9 cellular contexts compared by ENCODE assay signal in the genomic region with DNA sequence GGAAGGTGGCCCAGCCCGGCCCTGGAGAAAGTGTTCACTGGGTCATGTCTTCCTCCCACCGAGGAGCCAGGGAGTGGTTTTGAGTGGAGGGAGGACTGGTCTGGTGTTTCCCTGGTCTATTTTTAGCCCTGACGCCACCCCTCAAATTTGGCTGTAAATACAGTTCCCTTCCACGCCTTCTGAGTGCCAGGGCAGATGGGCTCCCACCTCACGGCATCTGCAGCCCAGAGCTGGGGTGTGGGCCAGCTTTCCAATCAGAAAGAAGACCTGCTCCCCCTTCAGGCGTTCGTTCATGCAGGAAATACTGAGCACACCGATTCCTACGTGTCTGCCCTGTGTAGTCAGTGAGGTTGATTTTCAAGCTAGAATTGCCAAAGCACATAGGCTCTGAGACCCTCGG. TPM values are rescaled to one million over a fixed set of nuclear protein-coding genes. Genes with fewer than 3 reads are reported as not detected.
DNase-seq lines count a peak whose midpoint lies in the region; TF ChIP-seq lines count a peak whose summit lies in the region.
"Had no signal": no experiment of that assay in that cellular context is flagged by ENCODE, and none has a peak within 500 bp of the region (broad histone marks: within the 10 kb centered on the region; RNA-seq: fewer than 3 reads in every experiment).

No MANE protein-coding gene starts in this region.

- no peak overlapping the region for H3K27ac Mint-ChIP-seq in endodermal cell

- H3K36me3 Mint-ChIP-seq in endodermal cell (ENCODE audit: low read depth): peaks cover 4% of the 10 kb centered on the region

- DNase-seq in NCI-H82 (lab: John Stamatoyannopoulos, UW): peak; percentile 46
- DNase-seq in NCI-H82 treated with DMSO at 0.1 percent for 48 hours (lab: John Stamatoyannopoulos, UW; ENCODE audit: unreplicated experiment): no peak
- peak; percentile 40 to 51 for DNase-seq in activated CD4-positive, alpha-beta T cell treated with anti-CD3 and anti-CD28 coated beads for 4 hours
- peak; percentile 73 for DNase-seq in endodermal cell
- DNase-seq in prostate gland (ENCODE audit: low spot score): peak; percentile 38
- no peak for DNase-seq in HUDEP-2 (lab: John Stamatoyannopoulos, UW; ENCODE audit: unreplicated experiment in 76 of 76)
- DNase-seq in NCI-H2029 treated with DMSO at 0.1 percent for 48 hours (lab: John Stamatoyannopoulos, UW): no peak
- no peak for DNase-seq in NK-92 (lab: John Stamatoyannopoulos, UW; ENCODE audit: unreplicated experiment)

- no peak overlapping the region for H3K4me3 ChIP-seq in endodermal cell (ENCODE audit: low read length)
- no peak overlapping the region for H3K4me3 ChIP-seq in prostate gland

- H3K4me1 Mint-ChIP-seq in endodermal cell: peaks cover 12% of the 10 kb centered on the region

- H3K4me3 Mint-ChIP-seq in endodermal cell: no peak overlapping the region

- intact Hi-C loops in prostate gland (cut with DNase I): loop anchor here (5.0 kb wide), 2 partner anchors 35 to 80 kb away; a partner anchor contains a TSS

- H3K9ac ChIP-seq in endodermal cell (ENCODE audit: extremely low read depth, low read length, poor library complexity, severe bottlenecking): no peak overlapping the region
- H3K9ac ChIP-seq: parathyroid adenoma had no signal

- H3K4me1 ChIP-seq in endodermal cell (ENCODE audit: control insufficient read depth, insufficient read depth, low read length) (no peaks in the 10 kb centered on the region), prostate gland (replicated peaks) (no peaks in the 10 kb centered on the region)
- H3K4me1 ChIP-seq: parathyroid adenoma had no signal

- TF ChIP-seq CTCF in endodermal cell (conservative IDR thresholded peaks at IDR 0.05) (peak; percentile 47), prostate gland (IDR thresholded peaks at IDR 0.05) (peak in 2 of 4 experiments; percentile 51 to 61)

- H3K27ac ChIP-seq in endodermal cell (ENCODE audit: low read depth, low read length) (no peak overlapping the region), prostate gland (no peak overlapping the region)
- H3K27ac ChIP-seq: parathyroid adenoma had no signal

- no peaks in the 10 kb centered on the region for H3K9me3 Mint-ChIP-seq in endodermal cell

- no peak for TF ChIP-seq POLR2A in prostate gland (IDR thresholded peaks at IDR 0.05)

- 88 to 94% methylated on average over 6 to 10 of the region's 10 CpGs for WGBS in endodermal cell (ENCODE audit: insufficient coverage in 1 of 2, insufficient read length in 1 of 2), 2 experiments
- WGBS in prostate gland: 10% methylated on average over 10 of the region's 10 CpGs

- H3K9me3 ChIP-seq in endodermal cell (ENCODE audit: control insufficient read depth, low read length): no peaks in the 10 kb centered on the region
- no peaks in the 10 kb centered on the region for H3K9me3 ChIP-seq in prostate gland

- H3K36me3 ChIP-seq in endodermal cell (ENCODE audit: control insufficient read depth, insufficient read depth, low read length): peaks cover 9% of the 10 kb centered on the region
- no peaks in the 10 kb centered on the region for H3K36me3 ChIP-seq in prostate gland

- H3K27me3 ChIP-seq in endodermal cell (ENCODE audit: control insufficient read depth, insufficient read depth, low read length, poor library complexity, severe bottlenecking) (no peaks in the 10 kb centered on the region), prostate gland (replicated peaks; ENCODE audit: insufficient read depth) (no peaks in the 10 kb centered on the region)

- no peaks in the 10 kb centered on the region for H3K27me3 Mint-ChIP-seq in endodermal cell (ENCODE audit: insufficient read depth)

RNA-seq across cellular contexts. Expression of a gene that starts 53.7 kb away (rescaled TPM):
- total RNA-seq in endodermal cell (not detected), prostate gland (1 to 10 TPM in 1 of 2 donors, under 1 TPM in 1; 0.82 to 2.5 TPM)
- polyA plus RNA-seq in endodermal cell (2013, experiment 1 of 2): not detected
- not detected for polyA plus RNA-seq in endodermal cell (2013, experiment 2 of 2)

Comparison
In these comparisons a context has a peak if more than half of its experiments do, and no peak if none do; other contexts are left out.
1. DNase-seq: peak in NCI-H82 (single experiment), activated CD4-positive, alpha-beta T cell treated with anti-CD3 and anti-CD28 coated beads for 4 hours (2 of 2), endodermal cell (single experiment) and prostate gland (single experiment); none in NCI-H82 treated with DMSO at 0.1 percent for 48 hours (single experiment), HUDEP-2 (0 of 76), NCI-H2029 treated with DMSO at 0.1 percent for 48 hours (single experiment) and NK-92 (single experiment).